In the genomic region with DNA sequence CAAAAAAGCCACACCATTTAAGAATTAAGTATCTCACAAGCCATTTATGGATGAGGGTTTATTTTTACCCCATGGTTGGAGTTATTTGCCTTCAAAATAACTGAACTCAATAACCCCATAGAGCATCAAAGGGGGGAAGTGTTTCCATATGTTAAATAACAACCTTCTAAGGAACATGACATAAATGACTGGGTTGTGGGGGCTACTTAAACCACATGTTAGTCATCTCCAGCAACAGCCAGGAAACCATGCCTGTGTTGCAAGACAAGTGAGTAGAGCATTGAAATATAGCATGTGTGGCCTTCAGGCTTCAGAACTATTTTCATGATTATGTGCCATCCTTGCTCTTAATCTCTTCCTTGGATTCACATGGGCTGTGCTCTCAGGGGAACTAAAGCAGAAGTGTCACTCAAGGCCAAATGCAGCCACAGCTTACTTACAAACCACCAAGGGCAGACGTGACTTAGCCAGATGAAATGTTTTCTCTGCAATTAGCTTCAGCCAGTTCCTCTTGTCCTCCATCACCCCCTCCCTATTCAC, we compare ENCODE assay signal across 19 cellular contexts.
"Had no signal": no experiment of that assay in that cellular context is flagged by ENCODE, and none has a peak within 500 bp of the region (broad histone marks: within the 10 kb centered on the region; RNA-seq: fewer than 3 reads in every experiment).

No MANE protein-coding gene starts in this region.

- H3K27ac Mint-ChIP-seq: activated naive CD4-positive, alpha-beta T cell treated with anti-CD3 and anti-CD28 coated beads, Interleukin-2, amount 50 U/mL, for 72 hours; activated T-helper 1 cell treated with anti-CD3 and anti-CD28 coated beads, Interleukin-12 subunit alpha, Interleukin-12 subunit beta, Interleukin-2, Interleukin-4 antibody, amounts not matched to agents 30 ng/mL and 10 ng/mL and 1 ng/mL, durations not matched to agents 14 hours and 24 hours and 36 hours had no signal

- H3K4me3 ChIP-seq: adrenal gland, breast epithelium, gastroesophageal sphincter, heart left ventricle, tibial artery had no signal

- H3K36me3 ChIP-seq: adrenal gland, breast epithelium, gastroesophageal sphincter, heart left ventricle, tibial artery had no signal

- ATAC-seq: gastroesophageal sphincter, heart left ventricle, left ventricle myocardium superior had no signal

- H3K4me3 Mint-ChIP-seq: activated T-helper 1 cell treated with anti-CD3 and anti-CD28 coated beads, Interleukin-12 subunit alpha, Interleukin-12 subunit beta, Interleukin-2, Interleukin-4 antibody, amounts not matched to agents 30 ng/mL and 10 ng/mL and 1 ng/mL, durations not matched to agents 14 hours and 24 hours and 36 hours; neural crest cell had no signal

- H3K27me3 ChIP-seq: breast epithelium, gastroesophageal sphincter, heart left ventricle, tibial artery had no signal

- H3K4me1 Mint-ChIP-seq: neural crest cell had no signal

- DNase-seq: activated CD4-positive, alpha-beta T cell treated with anti-CD3 and anti-CD28 coated beads for 48 hours; activated CD4-positive, CD25-positive, alpha-beta regulatory T cell; activated CD8-positive, alpha-beta memory T cell treated with anti-CD3 and anti-CD28 coated beads for 24 hours; activated gamma-delta T cell treated with Interleukin-2 at 50 U/mL for 16 hours; adrenal gland; cerebellar nuclear complex; cortex of kidney; heart left ventricle; left ventricle myocardium superior; stimulated activated CD4-positive, alpha-beta T cell treated with anti-CD3 and anti-CD28 coated beads, Interleukin-12 subunit alpha, Interleukin-12 subunit beta, amount 100 ng/mL, for 4 hours; stimulated activated CD4-positive, alpha-beta T cell treated with anti-CD3 and anti-CD28 coated beads, Interleukin-1b, Interleukin-23, amount 100 ng/mL, for 48 hours; stimulated activated naive CD4-positive, alpha-beta T cell treated with Interleukin-2 at 50 U/mL for 16 hours; substantia nigra; tibial artery had no signal
